Comparison of ENCODE assay signal across 1 cellular context in genomic region chr1:109632671-109633346, GRCh38.
TF ChIP-seq lines count a peak whose summit lies in the region.

No MANE protein-coding gene starts in this region.

TF ChIP-seq in HepG2, 621 proteins besides CTCF, POLR2A, EP300 and RAD21:
- TF ChIP-seq RXRA (CRISPR knock-in tag; IDR thresholded peaks at IDR 0.05) (no peak), HIVEP1 (CRISPR knock-in tag; IDR thresholded peaks at IDR 0.05) (no peak), AGO2 (optimal IDR thresholded peaks at IDR 0.05; ENCODE audit: low read depth, low read length) (peak; percentile 51), RBFOX2 (IDR thresholded peaks at IDR 0.05; ENCODE audit: low read depth, low read length) (no peak), KAT8 (CRISPR knock-in tag; IDR thresholded peaks at IDR 0.05) (no peak), ZMAT3 (CRISPR knock-in tag; conservative IDR thresholded peaks at IDR 0.05) (no peak), DNMT1 (CRISPR knock-in tag; IDR thresholded peaks at IDR 0.05) (no peak), POLR2G (IDR thresholded peaks at IDR 0.05; ENCODE audit: low read depth, low read length) (0 out of 2 replicates have a peak, but pooled peaks have one; percentile 14), GTF2F1 (IDR thresholded peaks at IDR 0.05; ENCODE audit: low read length) (no peak), ATRX (CRISPR knock-in tag; IDR thresholded peaks at IDR 0.05; ENCODE audit: borderline replicate concordance) (no peak)
